ENCODE assay signal across 2 cellular contexts in genomic region chr6:78397537-78397936, GRCh38.
TF ChIP-seq lines count a peak whose summit lies in the region.

No MANE protein-coding gene starts in this region.

TF ChIP-seq in liver, 16 proteins besides CTCF, POLR2A, EP300 and RAD21 (continued from another document):
- no peak for TF ChIP-seq ZBTB33 (IDR thresholded peaks at IDR 0.05)
- no peak for TF ChIP-seq JUND (IDR thresholded peaks at IDR 0.05)
- TF ChIP-seq FOXA2 (IDR thresholded peaks at IDR 0.05), result no peak
- TF ChIP-seq NR2F2 (IDR thresholded peaks at IDR 0.05), result no peak
- TF ChIP-seq TAF1 (conservative IDR thresholded peaks at IDR 0.05), result no peak
- TF ChIP-seq GABPA (IDR thresholded peaks at IDR 0.05 in 1 of 2, conservative IDR thresholded peaks at IDR 0.05 in 1 of 2), result no peak
- no peak for TF ChIP-seq EGR1 (IDR thresholded peaks at IDR 0.05; ENCODE audit: low read depth in 2 of 2)
- TF ChIP-seq SP1 (IDR thresholded peaks at IDR 0.05), result no peak
- no peak for TF ChIP-seq REST (IDR thresholded peaks at IDR 0.05)
- no peak for TF ChIP-seq HNF4G (IDR thresholded peaks at IDR 0.05)

TF ChIP-seq in HepG2, 621 proteins besides CTCF, POLR2A, EP300 and RAD21 (continued from another document):
- no peak for TF ChIP-seq MYPOP (CRISPR knock-in tag; IDR thresholded peaks at IDR 0.05)
- TF ChIP-seq ZNF790 (CRISPR knock-in tag; IDR thresholded peaks at IDR 0.05; ENCODE audit: borderline replicate concordance), result no peak
- no peak for TF ChIP-seq PHF21A (CRISPR knock-in tag; IDR thresholded peaks at IDR 0.05)
- TF ChIP-seq ZNF484 (CRISPR knock-in tag; IDR thresholded peaks at IDR 0.05; ENCODE audit: borderline replicate concordance, low read depth), result no peak
TF ChIP-seq in HepG2: peak in this region for 0.
